Comparison of ENCODE assay signal across 13 cellular contexts in genomic region chr1:93042822-93043557, GRCh38. TPM values are rescaled to one million over a fixed set of nuclear protein-coding genes. Genes with fewer than 3 reads are reported as not detected.
A peak's percentile ranks its signal among the peaks of the same experiment; 100 is the strongest.
DNase-seq lines count a peak whose midpoint lies in the region; ATAC-seq and TF ChIP-seq lines count a peak whose summit lies in the region.
"Had no signal": no experiment of that assay in that cellular context is flagged by ENCODE, and none has a peak within 500 bp of the region (broad histone marks: within the 10 kb centered on the region; RNA-seq: fewer than 3 reads in every experiment).

No MANE protein-coding gene starts in this region.

- peaks cover 32% of the 10 kb centered on the region for H3K4me1 Mint-ChIP-seq in T-helper 1 cell treated with Interleukin-12 subunit alpha and Interleukin-12 subunit beta and Interleukin-4 antibody, amounts not matched to agents 30 μg/mL and 1 μg/mL, for 36 hours (ENCODE audit: low read depth)
- H3K4me1 Mint-ChIP-seq in activated naive CD8-positive, alpha-beta T cell treated with anti-CD3 and anti-CD28 coated beads, Interleukin-2, amount 50 U/mL, for 24 hours = peaks cover 19% of the 10 kb centered on the region

- ATAC-seq in HG02970 (IDR thresholded peaks at IDR 0.05; ENCODE audit: low FRiP score, unreplicated experiment) (peak; percentile 19), HG03280 (IDR thresholded peaks at IDR 0.05; ENCODE audit: unreplicated experiment) (no peak)
- ATAC-seq in activated naive CD8-positive, alpha-beta T cell treated with anti-CD3 and anti-CD28 coated beads, Interleukin-2, amount 50 U/mL, for 24 hours = peak; percentile 21
- ATAC-seq: heart right ventricle had no signal

- H3K36me3 ChIP-seq in spleen (no peaks in the 10 kb centered on the region), esophagus squamous epithelium (no peaks in the 10 kb centered on the region)
- H3K36me3 ChIP-seq: heart right ventricle had no signal

- H3K9me3 ChIP-seq in spleen (no peaks in the 10 kb centered on the region), esophagus squamous epithelium (no peaks in the 10 kb centered on the region)
- H3K9me3 ChIP-seq: heart right ventricle had no signal

- H3K9me3 Mint-ChIP-seq in T-helper 1 cell treated with Interleukin-12 subunit alpha and Interleukin-12 subunit beta and Interleukin-4 antibody, amounts not matched to agents 30 μg/mL and 1 μg/mL, for 36 hours = no peaks in the 10 kb centered on the region
- no peaks in the 10 kb centered on the region for H3K9me3 Mint-ChIP-seq in activated naive CD8-positive, alpha-beta T cell treated with anti-CD3 and anti-CD28 coated beads, Interleukin-2, amount 50 U/mL, for 24 hours

- peak overlapping the region; percentile 77 for H3K4me3 Mint-ChIP-seq in T-helper 1 cell treated with Interleukin-12 subunit alpha and Interleukin-12 subunit beta and Interleukin-4 antibody, amounts not matched to agents 30 μg/mL and 1 μg/mL, for 36 hours
- H3K4me3 Mint-ChIP-seq in activated naive CD8-positive, alpha-beta T cell treated with anti-CD3 and anti-CD28 coated beads, Interleukin-2, amount 50 U/mL, for 24 hours = peak overlapping the region; percentile 69

- no peaks in the 10 kb centered on the region for H3K27me3 Mint-ChIP-seq in T-helper 1 cell treated with Interleukin-12 subunit alpha and Interleukin-12 subunit beta and Interleukin-4 antibody, amounts not matched to agents 30 μg/mL and 1 μg/mL, for 36 hours (ENCODE audit: low read depth)
- H3K27me3 Mint-ChIP-seq in activated naive CD8-positive, alpha-beta T cell treated with anti-CD3 and anti-CD28 coated beads, Interleukin-2, amount 50 U/mL, for 24 hours = peaks cover 1% of the 10 kb centered on the region

- no peak for TF ChIP-seq POLR2A in spleen (IDR thresholded peaks at IDR 0.05)
- TF ChIP-seq POLR2A in esophagus squamous epithelium (IDR thresholded peaks at IDR 0.05) = no peak

- H3K4me3 ChIP-seq in spleen = peak overlapping the region in 2 of 8 donors; percentile 22 to 53
- peak overlapping the region in 2 of 4 donors; percentile 16 to 18 for H3K4me3 ChIP-seq in esophagus squamous epithelium

- DNase-seq in T-helper 1 cell = no peak
- DNase-seq in activated naive CD8-positive, alpha-beta T cell treated with anti-CD3 and anti-CD28 coated beads, Interleukin-2, amount 50 U/mL, for 24 hours = no peak
- no peak for DNase-seq in spleen
- DNase-seq in esophagus squamous epithelium (lab: John Stamatoyannopoulos, UW) = no peak
- no peak for DNase-seq in stimulated activated CD4-positive, alpha-beta T cell treated with anti-CD3 and anti-CD28 coated beads, Interleukin-4, amount 100 ng/mL, for 4 hours
- DNase-seq: GDM1; heart right ventricle; midbrain; NCI-H1930; stimulated activated naive CD4-positive, alpha-beta T cell treated with Interleukin-2 at 50 U/mL for 16 hours had no signal

- intact Hi-C loops in spleen (cut with DNase I; ENCODE audit: low total_unique reads) (no loop called here), esophagus squamous epithelium (cut with DNase I) (no loop called here)

- peak overlapping the region; percentile 97 for H3K27ac Mint-ChIP-seq in T-helper 1 cell treated with Interleukin-12 subunit alpha and Interleukin-12 subunit beta and Interleukin-4 antibody, amounts not matched to agents 30 μg/mL and 1 μg/mL, for 36 hours
- peak overlapping the region; percentile 70 for H3K27ac Mint-ChIP-seq in activated naive CD8-positive, alpha-beta T cell treated with anti-CD3 and anti-CD28 coated beads, Interleukin-2, amount 50 U/mL, for 24 hours

- H3K27ac ChIP-seq in spleen = peak overlapping the region; percentile 36 to 84 (median 74)
- peak overlapping the region in 2 of 4 donors; percentile 24 to 48 for H3K27ac ChIP-seq in esophagus squamous epithelium

- H3K4me1 ChIP-seq in spleen = peaks cover 0 to 9% (median 3%) of the 10 kb centered on the region in 6 donors
- no peaks in the 10 kb centered on the region for H3K4me1 ChIP-seq in esophagus squamous epithelium

- H3K36me3 Mint-ChIP-seq in T-helper 1 cell treated with Interleukin-12 subunit alpha and Interleukin-12 subunit beta and Interleukin-4 antibody, amounts not matched to agents 30 μg/mL and 1 μg/mL, for 36 hours (ENCODE audit: low read depth) = no peaks in the 10 kb centered on the region
- no peaks in the 10 kb centered on the region for H3K36me3 Mint-ChIP-seq in activated naive CD8-positive, alpha-beta T cell treated with anti-CD3 and anti-CD28 coated beads, Interleukin-2, amount 50 U/mL, for 24 hours (ENCODE audit: low read depth)

- WGBS in spleen, 5 donors = 77 to 91% (median 88%) methylated on average over 6 of the region's 6 CpGs
- WGBS in esophagus squamous epithelium, 2 donors = 66 to 75% methylated on average over 6 of the region's 6 CpGs

- TF ChIP-seq CTCF in spleen (IDR thresholded peaks at IDR 0.05 in 8 of 11, conservative IDR thresholded peaks at IDR 0.05 in 3 of 11) (no peak), esophagus squamous epithelium (IDR thresholded peaks at IDR 0.05) (no peak)

- H3K27me3 ChIP-seq in spleen (replicated peaks in 1 of 7) = no peaks in the 10 kb centered on the region
- no peaks in the 10 kb centered on the region for H3K27me3 ChIP-seq in esophagus squamous epithelium

RNA-seq across cellular contexts. Expression of gene MTF2, which starts 36.1 kb away (rescaled TPM):
- total RNA-seq in spleen (10 to 100 TPM; 25.1 to 50.5 (median 41.7) TPM), esophagus squamous epithelium (10 to 100 TPM in 3 of 4 donors, 1 to 10 TPM in 1; 7.0 to 18.4 (median 14.8) TPM)
- polyA plus RNA-seq in spleen = 10 to 100 TPM; 16.4 to 19.1 (median 17.4) TPM
